Comparison of ENCODE assay signal across 1 cellular context in the genomic region with DNA sequence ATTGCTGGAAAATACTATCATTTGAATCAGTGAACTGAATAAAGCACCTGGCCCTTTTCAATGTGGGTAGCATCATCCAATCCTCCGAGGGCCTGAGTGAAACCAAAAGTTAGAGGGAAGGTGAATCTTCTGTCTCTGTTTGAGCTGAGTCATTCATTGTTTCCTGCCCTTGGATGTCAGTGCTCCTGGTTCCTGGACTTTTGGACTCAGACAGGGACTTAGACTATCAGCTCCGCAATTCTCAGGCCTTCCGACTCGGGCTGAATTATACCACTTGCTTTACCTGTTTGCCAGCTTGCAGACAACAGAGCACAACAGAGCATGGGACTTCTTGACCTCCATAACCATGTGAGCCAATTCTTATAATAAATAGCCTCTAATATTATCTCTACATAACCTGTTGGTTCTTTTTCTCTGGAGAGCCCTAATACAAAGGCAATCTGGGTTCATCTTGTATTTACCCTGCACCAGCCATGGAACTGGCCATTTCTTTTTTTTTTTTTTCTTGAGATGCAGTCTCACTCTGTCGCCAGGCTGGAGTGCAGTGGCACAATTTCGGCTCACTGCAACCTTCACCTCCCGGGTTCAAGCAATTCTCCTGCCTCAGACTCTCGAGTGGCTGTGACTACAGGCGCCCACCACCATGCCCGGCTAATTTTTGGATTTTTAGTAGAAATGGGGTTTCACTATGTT.
A peak's percentile ranks its signal among the peaks of the same experiment; 100 is the strongest.
TF ChIP-seq lines count a peak whose summit lies in the region.

No MANE protein-coding gene starts in this region.

TF ChIP-seq in A549, 52 proteins besides CTCF, POLR2A, EP300 and RAD21 (continued from another document):
- TF ChIP-seq, protein P1, sequence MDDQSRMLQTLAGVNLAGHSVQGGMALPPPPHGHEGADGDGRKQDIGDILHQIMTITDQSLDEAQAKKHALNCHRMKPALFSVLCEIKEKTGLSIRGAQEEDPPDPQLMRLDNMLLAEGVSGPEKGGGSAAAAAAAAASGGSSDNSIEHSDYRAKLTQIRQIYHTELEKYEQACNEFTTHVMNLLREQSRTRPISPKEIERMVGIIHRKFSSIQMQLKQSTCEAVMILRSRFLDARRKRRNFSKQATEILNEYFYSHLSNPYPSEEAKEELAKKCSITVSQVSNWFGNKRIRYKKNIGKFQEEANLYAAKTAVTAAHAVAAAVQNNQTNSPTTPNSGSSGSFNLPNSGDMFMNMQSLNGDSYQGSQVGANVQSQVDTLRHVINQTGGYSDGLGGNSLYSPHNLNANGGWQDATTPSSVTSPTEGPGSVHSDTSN (IDR thresholded peaks at IDR 0.05) = no peak
- TF ChIP-seq E2F6 (IDR thresholded peaks at IDR 0.05; ENCODE audit: borderline replicate concordance, low read depth) = no peak
- no peak for TF ChIP-seq HOXB5 (CRISPR knock-in tag; IDR thresholded peaks at IDR 0.05)
- no peak for TF ChIP-seq ZNF302 (CRISPR knock-in tag; IDR thresholded peaks at IDR 0.05)
- no peak for TF ChIP-seq ZSCAN20 (CRISPR knock-in tag; IDR thresholded peaks at IDR 0.05)
- no peak for TF ChIP-seq NR3C1 (IDR thresholded peaks at IDR 0.05)
- peak; percentile 91 for TF ChIP-seq MAFK (IDR thresholded peaks at IDR 0.05; ENCODE audit: partially characterized antibody)
- no peak for TF ChIP-seq CHD2 (IDR thresholded peaks at IDR 0.05; ENCODE audit: low read length, partially characterized antibody)
- TF ChIP-seq, protein P2, sequence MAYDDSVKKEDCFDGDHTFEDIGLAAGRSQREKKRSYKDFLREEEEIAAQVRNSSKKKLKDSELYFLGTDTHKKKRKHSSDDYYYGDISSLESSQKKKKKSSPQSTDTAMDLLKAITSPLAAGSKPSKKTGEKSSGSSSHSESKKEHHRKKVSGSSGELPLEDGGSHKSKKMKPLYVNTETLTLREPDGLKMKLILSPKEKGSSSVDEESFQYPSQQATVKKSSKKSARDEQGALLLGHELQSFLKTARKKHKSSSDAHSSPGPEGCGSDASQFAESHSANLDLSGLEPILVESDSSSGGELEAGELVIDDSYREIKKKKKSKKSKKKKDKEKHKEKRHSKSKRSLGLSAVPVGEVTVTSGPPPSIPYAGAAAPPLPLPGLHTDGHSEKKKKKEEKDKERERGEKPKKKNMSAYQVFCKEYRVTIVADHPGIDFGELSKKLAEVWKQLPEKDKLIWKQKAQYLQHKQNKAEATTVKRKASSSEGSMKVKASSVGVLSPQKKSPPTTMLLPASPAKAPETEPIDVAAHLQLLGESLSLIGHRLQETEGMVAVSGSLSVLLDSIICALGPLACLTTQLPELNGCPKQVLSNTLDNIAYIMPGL (CRISPR knock-in tag; IDR thresholded peaks at IDR 0.05; ENCODE audit: borderline replicate concordance) = no peak
- no peak for TF ChIP-seq RARB (CRISPR knock-in tag; IDR thresholded peaks at IDR 0.05)
- TF ChIP-seq NPAS2 (CRISPR knock-in tag; IDR thresholded peaks at IDR 0.05; ENCODE audit: borderline replicate concordance) = no peak
- TF ChIP-seq ATOH8 (CRISPR knock-in tag; IDR thresholded peaks at IDR 0.05; ENCODE audit: low read depth) = no peak
- TF ChIP-seq TP53 (CRISPR knock-in tag; IDR thresholded peaks at IDR 0.05) = no peak
- TF ChIP-seq FOSL2 (IDR thresholded peaks at IDR 0.05) = no peak
- 0 out of 2 replicates have a peak, but pooled peaks have one; percentile 25 for TF ChIP-seq FOSL2 (CRISPR knock-in tag; IDR thresholded peaks at IDR 0.05)
- TF ChIP-seq HES2 (IDR thresholded peaks at IDR 0.05) = no peak
- TF ChIP-seq RNF2 (IDR thresholded peaks at IDR 0.05; ENCODE audit: borderline replicate concordance, low read depth) = no peak
- TF ChIP-seq HDAC2 (IDR thresholded peaks at IDR 0.05) = no peak
- no peak for TF ChIP-seq HOXA7 (CRISPR knock-in tag; IDR thresholded peaks at IDR 0.05)
- no peak for TF ChIP-seq CHD4 (IDR thresholded peaks at IDR 0.05; ENCODE audit: borderline replicate concordance)
- no peak for TF ChIP-seq FOXS1 (CRISPR knock-in tag; IDR thresholded peaks at IDR 0.05)
- TF ChIP-seq EHMT2 (IDR thresholded peaks at IDR 0.05; ENCODE audit: low read depth) = no peak
- peak; percentile 66 for TF ChIP-seq NFE2L2 (conservative IDR thresholded peaks at IDR 0.05; ENCODE audit: low read length)
- no peak for TF ChIP-seq MAX (IDR thresholded peaks at IDR 0.05)
- no peak for TF ChIP-seq KDM1A (IDR thresholded peaks at IDR 0.05; ENCODE audit: low read depth)
- no peak for TF ChIP-seq USF2 (IDR thresholded peaks at IDR 0.05)
- TF ChIP-seq CEBPB (IDR thresholded peaks at IDR 0.05) = no peak
- no peak for TF ChIP-seq HEYL (CRISPR knock-in tag; IDR thresholded peaks at IDR 0.05)
- no peak for TF ChIP-seq ZFP36 (IDR thresholded peaks at IDR 0.05; ENCODE audit: borderline replicate concordance, partially characterized antibody)
- no peak for TF ChIP-seq HOXB13 (CRISPR knock-in tag; IDR thresholded peaks at IDR 0.05; ENCODE audit: low read depth)
- TF ChIP-seq JUN (IDR thresholded peaks at IDR 0.05) = peak in 1 of 2 experiments; percentile 22; a peak in 1 of 5 replicates
- TF ChIP-seq CBX2 (IDR thresholded peaks at IDR 0.05; ENCODE audit: borderline replicate concordance, low read depth) = no peak
- no peak for TF ChIP-seq SREBF2 (IDR thresholded peaks at IDR 0.05)
- TF ChIP-seq GATA3 (IDR thresholded peaks at IDR 0.05; ENCODE audit: borderline replicate concordance) = no peak; the same call in 1 of the 2 replicates
